ENCODE assay signal across 8 cellular contexts in the genomic region with DNA sequence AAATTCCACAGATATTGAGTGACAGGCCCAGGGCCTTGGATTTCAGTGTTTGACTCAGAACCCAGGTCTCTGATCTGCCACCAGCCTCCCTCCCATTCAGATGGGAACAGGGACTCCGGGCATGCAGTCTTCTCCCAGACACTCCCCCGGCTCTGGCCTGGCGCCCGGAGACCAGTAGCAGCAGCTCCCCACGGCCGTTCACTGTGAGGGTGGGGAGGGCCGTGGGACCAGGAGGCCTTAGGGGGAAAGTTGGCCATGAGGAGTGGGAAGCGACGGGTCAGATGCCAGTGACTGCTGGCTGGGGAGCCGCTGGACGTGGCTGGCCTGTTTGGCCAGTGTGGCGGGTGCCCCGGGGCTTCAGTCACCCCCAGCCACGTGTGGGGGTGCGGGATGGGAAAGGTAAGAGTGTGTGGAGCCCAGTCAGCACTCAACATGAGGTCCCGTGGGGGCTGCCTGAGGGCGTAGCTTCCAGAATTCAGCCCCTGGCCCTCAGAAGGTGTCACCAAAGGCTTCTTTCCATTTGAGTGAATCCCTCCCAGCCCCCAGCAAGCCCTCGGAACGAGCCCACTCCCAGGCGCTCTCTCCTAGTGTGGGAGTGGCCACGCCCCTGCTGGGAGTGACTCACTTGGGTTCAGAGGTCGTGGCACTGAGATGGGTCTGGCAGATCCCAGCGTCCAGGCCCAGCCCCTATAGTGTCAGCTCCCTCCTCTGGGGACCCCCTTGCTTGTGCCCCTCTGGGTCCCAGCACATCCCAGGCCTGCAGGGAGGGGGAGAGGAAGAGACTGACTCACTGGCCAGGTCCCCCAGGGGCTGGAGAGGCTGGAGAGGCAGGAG.
DNase-seq lines count a peak whose midpoint lies in the region; ATAC-seq, FAIRE-seq and TF ChIP-seq lines count a peak whose summit lies in the region.

No MANE protein-coding gene starts in this region.

- no peaks in the 10 kb centered on the region for H3K9me3 ChIP-seq in Peyer's patch
- no peaks in the 10 kb centered on the region for H3K9me3 ChIP-seq in GM12878 (replicated peaks; ENCODE audit: control insufficient read depth, insufficient read depth, low read length)

- no peak overlapping the region; the same call in 1 of the 2 replicates for H2AFZ ChIP-seq in GM12878 (ENCODE audit: control insufficient read depth, low read depth, low read length)

- peak; percentile 34 for ATAC-seq in GM12878
- ATAC-seq in HG03135 (IDR thresholded peaks at IDR 0.05; ENCODE audit: unreplicated experiment): no peak
- no peak for ATAC-seq in HG02840 (IDR thresholded peaks at IDR 0.05; ENCODE audit: low FRiP score, unreplicated experiment)

- peak in 1 of 2 donors; percentile 48 for TF ChIP-seq POLR2A in Peyer's patch (IDR thresholded peaks at IDR 0.05)
- peak; percentile 25; the same call in 1 of the 2 replicates for TF ChIP-seq POLR2A in GM12878 (IDR thresholded peaks at IDR 0.05; ENCODE audit: low read depth, low read length)

- H3K4me1 ChIP-seq in Peyer's patch (peaks cover 17 to 79% (median 39%) of the 10 kb centered on the region in 4 donors), GM12878 (ENCODE audit: control insufficient read depth, insufficient read depth, low read length) (peaks cover 54% of the 10 kb centered on the region)

- H3K4me3 ChIP-seq in Peyer's patch: peak overlapping the region; percentile 55 to 75 (median 64)
- H3K4me3 ChIP-seq in GM12878: peak overlapping the region; percentile 94
- H3K4me3 ChIP-seq in skeletal muscle cell (ENCODE audit: low read depth, low read length): peak overlapping the region; percentile 55

- H3K27ac ChIP-seq in Peyer's patch (peak overlapping the region; percentile 77 to 98 (median 94)), GM12878 (ENCODE audit: control insufficient read depth, insufficient read depth) (peak overlapping the region; percentile 99)

- no peak for TF ChIP-seq RAD21 in GM12878 (IDR thresholded peaks at IDR 0.05; ENCODE audit: insufficient read depth, low read depth, low read length)

- POLR2A ChIA-PET in GM12878 (lab: Charles Lee): interaction anchor here (1.1 to 6.4 kb wide), 8 partner anchors 7 to 128 kb away, joined by 3 to 78 read pairs (median 5); no protein-coding TSS in a partner anchor

- no TSS peak for BruUV-seq in GM12878 (replicated peaks; lab: Mats Ljungman, UMichigan)

- peak; percentile 86 for DNase-seq in G401 (ENCODE audit: low spot score)
- peak; percentile 76 to 90 (median 87) for DNase-seq in Peyer's patch
- DNase-seq in GM12878 (ENCODE audit: low read depth, low spot score): no peak
- peak; percentile 78 for DNase-seq in iPS-NIHi11 (ENCODE audit: low spot score)
- no peak for DNase-seq in skeletal muscle cell (ENCODE audit: low read depth)
- DNase-seq in D341Med (ENCODE audit: low spot score): no peak

- no peak for FAIRE-seq in GM12878 (lab: Jason Lieb, UNC)

- no peaks in the 10 kb centered on the region for H3K36me3 ChIP-seq in Peyer's patch
- H3K36me3 ChIP-seq in GM12878 (ENCODE audit: control insufficient read depth in 2 of 2, insufficient read depth in 2 of 2, low read length in 1 of 2): peaks cover 1 to 5% of the 10 kb centered on the region in 2 experiments; a peak in 3 of 4 replicates

- H4K20me1 ChIP-seq in GM12878 (ENCODE audit: control insufficient read depth, insufficient read depth): no peaks in the 10 kb centered on the region

- no peaks in the 10 kb centered on the region for H3K27me3 ChIP-seq in Peyer's patch
- H3K27me3 ChIP-seq in GM12878 (replicated peaks in 1 of 2; ENCODE audit: control insufficient read depth in 2 of 2, insufficient read depth in 2 of 2, low read length in 1 of 2): no peaks in the 10 kb centered on the region

- CTCF ChIA-PET in GM12878 (lab: Yijun Ruan, JAX): interaction anchor here (0.8 to 6.4 kb wide), 7 partner anchors 9 to 128 kb away, joined by 3 to 53 read pairs (median 4); no protein-coding TSS in a partner anchor

- intact Hi-C loops in GM12878 (cut with micrococcal nuclease; ENCODE audit: unreplicated experiment): loop anchor here (10.0 kb wide), 1 partner anchor 705 kb away; no protein-coding TSS in a partner anchor

- peak overlapping the region; percentile 98 for H3K4me2 ChIP-seq in GM12878 (ENCODE audit: control insufficient read depth, insufficient read depth)

- peak overlapping the region; percentile 86 for H3K9ac ChIP-seq in GM12878 (ENCODE audit: control insufficient read depth, insufficient read depth, low read length)

- SMC1A ChIA-PET in GM12878 (lab: Charles Lee; ENCODE audit: uncharacterized antibody, unreplicated experiment): interaction anchor here (0.6 to 5.6 kb wide), 7 partner anchors 9 to 23 kb away, joined by 3 to 24 read pairs (median 5); no protein-coding TSS in a partner anchor

- WGBS in GM12878 (ENCODE audit: insufficient coverage, insufficient replicate concordance, low lambda C conversion rate, missing lambda C conversion rate): under 1% methylated on average over 23 of the region's 23 CpGs

- in situ Hi-C loops in G401 (cut with HindIII; ENCODE audit: low sequenced_read_pairs): no loop called here
- in situ Hi-C loops in GM12878 (cut with MboI): loop anchor here (10.0 to 25.0 kb wide), 3 partner anchors 113 to 1188 kb away; a partner anchor contains a TSS

- peaks cover 89% of the 10 kb centered on the region for H3K79me2 ChIP-seq in GM12878 (ENCODE audit: control insufficient read depth, insufficient read depth, low read length)

- RAD21 ChIA-PET in GM12878 (lab: Charles Lee; ENCODE audit: unreplicated experiment): interaction anchor here (1.9 to 6.8 kb wide), 7 partner anchors 9 to 23 kb away, joined by 7 to 102 read pairs (median 20); no protein-coding TSS in a partner anchor

- TF ChIP-seq CTCF in Peyer's patch (IDR thresholded peaks at IDR 0.05): no peak
- TF ChIP-seq CTCF in GM12878 (IDR thresholded peaks at IDR 0.05 in 2 of 3, conservative IDR thresholded peaks at IDR 0.05 in 1 of 3; ENCODE audit: control insufficient read depth in 2 of 3, extremely low read depth in 1 of 3, insufficient read depth in 1 of 3, low read depth in 3 of 3, low read length in 3 of 3): no peak

- 0 out of 4 replicates have a peak, but pooled peaks of 1 of the 2 experiments have one; percentile 16 for TF ChIP-seq EP300 in GM12878 (IDR thresholded peaks at IDR 0.05; ENCODE audit: borderline replicate concordance in 1 of 2, control insufficient read depth in 1 of 2, low read depth in 2 of 2, low read length in 2 of 2)

TF ChIP-seq in GM12878, 131 proteins besides CTCF, POLR2A, EP300 and RAD21 (continues in another document):
- TF ChIP-seq SMC3 (IDR thresholded peaks at IDR 0.05; ENCODE audit: borderline replicate concordance, low read length): no peak
- TF ChIP-seq SMAD1 (IDR thresholded peaks at IDR 0.05; ENCODE audit: low read depth, partially characterized antibody): peak; percentile 20
- TF ChIP-seq RAD51 (IDR thresholded peaks at IDR 0.05): no peak
- TF ChIP-seq POLR2AphosphoS5 (IDR thresholded peaks at IDR 0.05; ENCODE audit: low read length): no peak; the same call in 1 of the 2 replicates
- TF ChIP-seq, protein P1, sequence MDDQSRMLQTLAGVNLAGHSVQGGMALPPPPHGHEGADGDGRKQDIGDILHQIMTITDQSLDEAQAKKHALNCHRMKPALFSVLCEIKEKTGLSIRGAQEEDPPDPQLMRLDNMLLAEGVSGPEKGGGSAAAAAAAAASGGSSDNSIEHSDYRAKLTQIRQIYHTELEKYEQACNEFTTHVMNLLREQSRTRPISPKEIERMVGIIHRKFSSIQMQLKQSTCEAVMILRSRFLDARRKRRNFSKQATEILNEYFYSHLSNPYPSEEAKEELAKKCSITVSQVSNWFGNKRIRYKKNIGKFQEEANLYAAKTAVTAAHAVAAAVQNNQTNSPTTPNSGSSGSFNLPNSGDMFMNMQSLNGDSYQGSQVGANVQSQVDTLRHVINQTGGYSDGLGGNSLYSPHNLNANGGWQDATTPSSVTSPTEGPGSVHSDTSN (IDR thresholded peaks at IDR 0.05; ENCODE audit: insufficient replicate concordance, low read depth, low read length): no peak
- TF ChIP-seq SPI1 (IDR thresholded peaks at IDR 0.05; ENCODE audit: borderline replicate concordance, insufficient read depth, low read depth, low read length): no peak
- TF ChIP-seq NR2C2 (IDR thresholded peaks at IDR 0.05; ENCODE audit: borderline replicate concordance, control insufficient read depth, insufficient read length, low read depth): peak; percentile 76
- no peak for TF ChIP-seq POLR2AphosphoS2 (IDR thresholded peaks at IDR 0.05; ENCODE audit: low read depth, low read length)
- no peak for TF ChIP-seq CBFB (IDR thresholded peaks at IDR 0.05; ENCODE audit: low read depth)
- TF ChIP-seq TCF7 (IDR thresholded peaks at IDR 0.05; ENCODE audit: borderline replicate concordance): no peak
- no peak for TF ChIP-seq NFXL1 (IDR thresholded peaks at IDR 0.05; ENCODE audit: borderline replicate concordance)
- TF ChIP-seq ZBED1 (IDR thresholded peaks at IDR 0.05; ENCODE audit: borderline replicate concordance): no peak

Comparison
In these comparisons a context has a peak if more than half of its experiments do, and no peak if none do; other contexts are left out.
1. DNase-seq: peak in G401 (single experiment), Peyer's patch (3 of 3) and iPS-NIHi11 (single experiment); none in GM12878 (single experiment), skeletal muscle cell (single experiment) and D341Med (single experiment).
2. Peak in every context shown above with its lines, with median percentiles within 50 percentile points of each other: H3K4me3 ChIP-seq.